Comparison of ENCODE assay signal across 17 cellular contexts in genomic region chr1:111454859-111455641, GRCh38. TPM values are rescaled to one million over a fixed set of nuclear protein-coding genes. Genes with fewer than 3 reads are reported as not detected.
DNase-seq lines count a peak whose midpoint lies in the region; ATAC-seq, FAIRE-seq and TF ChIP-seq lines count a peak whose summit lies in the region.
"Had no signal": no experiment of that assay in that cellular context is flagged by ENCODE, and none has a peak within 500 bp of the region (broad histone marks: within the 10 kb centered on the region; RNA-seq: fewer than 3 reads in every experiment).

No MANE protein-coding gene starts in this region.

- H3K27ac ChIP-seq in K562 (ENCODE audit: extremely low read depth, low read depth, low read length) (no peak overlapping the region), stomach (no peak overlapping the region)
- H3K27ac ChIP-seq: Peyer's patch had no signal

- H3K9ac ChIP-seq in K562 (ENCODE audit: insufficient read depth in 1 of 2, low read depth in 2 of 2, low read length in 2 of 2): no peak overlapping the region

- H4K20me1 ChIP-seq in K562 (replicated peaks; ENCODE audit: control insufficient read depth, insufficient read depth, low read length): no peaks in the 10 kb centered on the region

- no peaks in the 10 kb centered on the region for H3K27me3 Mint-ChIP-seq in activated naive CD4-positive, alpha-beta T cell treated with anti-CD3 and anti-CD28 coated beads for 36 hours (ENCODE audit: low read depth)
- H3K27me3 Mint-ChIP-seq in IgD-negative memory B cell: no peaks in the 10 kb centered on the region
- no peaks in the 10 kb centered on the region for H3K27me3 Mint-ChIP-seq in stimulated activated naive B cell treated with anti-CD40 and anti-IgM and Interleukin-4, amounts not matched to agents 10 μg/mL and 1 μg/mL and 100 μg/mL, for 72 hours
- no peaks in the 10 kb centered on the region for H3K27me3 Mint-ChIP-seq in WTC11 (ENCODE audit: low read depth)
- H3K27me3 Mint-ChIP-seq: type B pancreatic cell had no signal

- H3K4me1 ChIP-seq in K562 (replicated peaks in 1 of 2; ENCODE audit: control insufficient read depth in 2 of 2, insufficient read depth in 2 of 2, low read length in 2 of 2) (peaks cover 4 to 13% of the 10 kb centered on the region in 2 experiments; a peak in 4 of 5 replicates), stomach (peaks cover 28 to 75% (median 47%) of the 10 kb centered on the region in 4 donors)

- no peak for TF ChIP-seq POLR2A in K562 (conservative IDR thresholded peaks at IDR 0.05)
- TF ChIP-seq POLR2A in stomach (IDR thresholded peaks at IDR 0.05): no peak

- H3K9me3 Mint-ChIP-seq in activated naive CD4-positive, alpha-beta T cell treated with anti-CD3 and anti-CD28 coated beads for 36 hours: no peaks in the 10 kb centered on the region
- H3K9me3 Mint-ChIP-seq in IgD-negative memory B cell (no peaks in the 10 kb centered on the region), WTC11 (no peaks in the 10 kb centered on the region)
- H3K9me3 Mint-ChIP-seq in stimulated activated naive B cell treated with anti-CD40 and anti-IgM and Interleukin-4, amounts not matched to agents 10 μg/mL and 1 μg/mL and 100 μg/mL, for 72 hours: no peaks in the 10 kb centered on the region
- H3K9me3 Mint-ChIP-seq: type B pancreatic cell had no signal

- no peak overlapping the region for H2AFZ ChIP-seq in K562 (ENCODE audit: low read depth, low read length)

- TF ChIP-seq EP300 in K562 (IDR thresholded peaks at IDR 0.05; ENCODE audit: low read length) (no peak), stomach (IDR thresholded peaks at IDR 0.05) (no peak)

- peak; percentile 48 for DNase-seq in activated naive CD4-positive, alpha-beta T cell treated with anti-CD3 and anti-CD28 coated beads for 36 hours
- DNase-seq in activated naive CD4-positive, alpha-beta T cell (lab: John Stamatoyannopoulos, UW): no peak
- DNase-seq in K562 (ENCODE audit: extremely low read depth in 1 of 4, low spot score in 3 of 4) (no peak), stomach (no peak), WTC11 (ENCODE audit: low spot score) (no peak), NCI-H128 (lab: John Stamatoyannopoulos, UW; ENCODE audit: unreplicated experiment) (no peak)
- no peak for DNase-seq in stimulated activated naive B cell treated with anti-CD40 and anti-IgM and Interleukin-4, amounts not matched to agents 10 μg/mL and 1 μg/mL and 100 μg/mL, for 72 hours
- DNase-seq: activated CD4-positive, alpha-beta T cell treated with anti-CD3 and anti-CD28 coated beads, Interleukin-2, amount 50 U/mL, for 1 hour; kidney glomerular epithelial cell; NCI-H1417; Peyer's patch; retina; stimulated activated CD8-positive, alpha-beta memory T cell treated with anti-CD3 and anti-CD28 coated beads, Interleukin-4, amount 100 ng/mL, for 48 hours had no signal

- H3K36me3 ChIP-seq in K562 (ENCODE audit: control insufficient read depth, insufficient read depth, low read length) (peaks cover 100% of the 10 kb centered on the region), stomach (peaks cover 26 to 79% (median 73%) of the 10 kb centered on the region in 4 donors)

- H3K9me3 ChIP-seq in K562 (replicated peaks; ENCODE audit: control insufficient read depth, insufficient read depth, low read depth, low read length) (no peaks in the 10 kb centered on the region), stomach (no peaks in the 10 kb centered on the region)
- H3K9me3 ChIP-seq: Peyer's patch had no signal

- H3K4me2 ChIP-seq in K562 (ENCODE audit: insufficient read depth, low read length): no peak overlapping the region

- CTCF ChIA-PET in activated naive CD4-positive, alpha-beta T cell treated with anti-CD3 and anti-CD28 coated beads for 36 hours (lab: Charles Lee): interaction anchor here (1.6 kb wide), 1 partner anchor 16 kb away, joined by 5 read pairs; no protein-coding TSS in a partner anchor
- CTCF ChIA-PET in K562 (lab: Yijun Ruan, JAX; ENCODE audit: low intra/inter-chr PET ratio) (no interaction called here), WTC11 (lab: Charles Lee) (no interaction called here)

- H3K27me3 ChIP-seq in K562 (ENCODE audit: control insufficient read depth in 2 of 2, insufficient read depth in 2 of 2, low read length in 2 of 2): no peaks in the 10 kb centered on the region
- H3K27me3 ChIP-seq in stomach: no peaks in the 10 kb centered on the region
- H3K27me3 ChIP-seq: Peyer's patch had no signal

- peak overlapping the region; percentile 46 for H3K27ac Mint-ChIP-seq in activated naive CD4-positive, alpha-beta T cell treated with anti-CD3 and anti-CD28 coated beads for 36 hours
- peak overlapping the region; percentile 9 to 90 (median 45) for H3K27ac Mint-ChIP-seq in IgD-negative memory B cell
- H3K27ac Mint-ChIP-seq in stimulated activated naive B cell treated with anti-CD40 and anti-IgM and Interleukin-4, amounts not matched to agents 10 μg/mL and 1 μg/mL and 100 μg/mL, for 72 hours: peak overlapping the region; percentile 75
- H3K27ac Mint-ChIP-seq in WTC11: no peak overlapping the region
- H3K27ac Mint-ChIP-seq: type B pancreatic cell had no signal

- TF ChIP-seq CTCF in K562 (IDR thresholded peaks at IDR 0.05 in 2 of 3, conservative IDR thresholded peaks at IDR 0.05 in 1 of 3; ENCODE audit: insufficient read depth in 2 of 3, low read depth in 1 of 3, low read length in 3 of 3) (no peak), stomach (IDR thresholded peaks at IDR 0.05) (no peak), WTC11 (IDR thresholded peaks at IDR 0.05) (no peak)

- H3K79me2 ChIP-seq in K562 (ENCODE audit: control insufficient read depth, insufficient read depth, low read length): peaks cover 73% of the 10 kb centered on the region

- in situ Hi-C loops in K562 (cut with MboI): no loop called here

- H3K4me3 ChIP-seq in K562 (no peak overlapping the region), stomach (no peak overlapping the region)
- H3K4me3 ChIP-seq: Peyer's patch had no signal

- no peak for TF ChIP-seq RAD21 in K562 (CRISPR knock-in tag; conservative IDR thresholded peaks at IDR 0.05 in 1 of 2, IDR thresholded peaks at IDR 0.05 in 1 of 2)

- POLR2A ChIA-PET in K562 (lab: Yijun Ruan, JAX) (interaction anchor here (4.8 kb wide), 1 partner anchor 7 kb away, joined by 30 read pairs; no protein-coding TSS in a partner anchor), WTC11 (lab: Charles Lee) (no interaction called here)

- ATAC-seq in K562 (no peak), WTC11 (no peak)
- peak; percentile 44 to 51 for ATAC-seq in stimulated activated naive B cell treated with anti-CD40 and anti-IgM and Interleukin-4, amounts not matched to agents 10 μg/mL and 1 μg/mL and 100 μg/mL, for 72 hours (replicated peaks)

- H3K4me3 Mint-ChIP-seq in activated naive CD4-positive, alpha-beta T cell treated with anti-CD3 and anti-CD28 coated beads for 36 hours: peak overlapping the region; percentile 6
- peak overlapping the region in 2 of 4 donors; percentile 43 to 44 for H3K4me3 Mint-ChIP-seq in IgD-negative memory B cell
- H3K4me3 Mint-ChIP-seq in stimulated activated naive B cell treated with anti-CD40 and anti-IgM and Interleukin-4, amounts not matched to agents 10 μg/mL and 1 μg/mL and 100 μg/mL, for 72 hours: peak overlapping the region in 1 of 2 donors; percentile 39
- H3K4me3 Mint-ChIP-seq in WTC11: no peak overlapping the region
- H3K4me3 Mint-ChIP-seq: type B pancreatic cell had no signal

- no peak for FAIRE-seq in K562 (lab: Jason Lieb, UNC)
- FAIRE-seq: H1 had no signal

- 78% methylated on average over 5 of the region's 5 CpGs for WGBS in K562 (ENCODE audit: insufficient coverage, low coverage, missing lambda C conversion rate)
- WGBS in stomach, 5 donors: 53 to 64% (median 63%) methylated on average over 5 of the region's 5 CpGs

- intact Hi-C loops in activated naive CD4-positive, alpha-beta T cell treated with anti-CD3 and anti-CD28 coated beads for 36 hours (cut with micrococcal nuclease): no loop called here
- intact Hi-C loops in K562 (cut with micrococcal nuclease): no loop called here
- intact Hi-C loops in stomach (cut with DNase I; ENCODE audit: low total_unique reads): no loop called here

- BruUV-seq in K562 (replicated peaks; lab: Mats Ljungman, UMichigan): no TSS peak

- H3K4me1 Mint-ChIP-seq in activated naive CD4-positive, alpha-beta T cell treated with anti-CD3 and anti-CD28 coated beads for 36 hours (ENCODE audit: low read depth): peaks cover 60% of the 10 kb centered on the region
- H3K4me1 Mint-ChIP-seq in IgD-negative memory B cell (peaks cover 19 to 33% (median 32%) of the 10 kb centered on the region in 3 donors), WTC11 (peaks cover 15% of the 10 kb centered on the region)
- peaks cover 27 to 54% of the 10 kb centered on the region in 2 donors for H3K4me1 Mint-ChIP-seq in stimulated activated naive B cell treated with anti-CD40 and anti-IgM and Interleukin-4, amounts not matched to agents 10 μg/mL and 1 μg/mL and 100 μg/mL, for 72 hours

- H3K36me3 Mint-ChIP-seq in activated naive CD4-positive, alpha-beta T cell treated with anti-CD3 and anti-CD28 coated beads for 36 hours (ENCODE audit: low read depth): peaks cover 50% of the 10 kb centered on the region
- H3K36me3 Mint-ChIP-seq in IgD-negative memory B cell (peaks cover 11% of the 10 kb centered on the region), WTC11 (peaks cover 33% of the 10 kb centered on the region)
- peaks cover 27 to 53% of the 10 kb centered on the region in 2 donors for H3K36me3 Mint-ChIP-seq in stimulated activated naive B cell treated with anti-CD40 and anti-IgM and Interleukin-4, amounts not matched to agents 10 μg/mL and 1 μg/mL and 100 μg/mL, for 72 hours

- no peaks in the 10 kb centered on the region for H3K9me1 ChIP-seq in K562 (ENCODE audit: control insufficient read depth, insufficient read depth, low read length)

RNA-seq across cellular contexts. Expression of gene ATP5PB, which starts 5.8 kb away (rescaled TPM):
- total RNA-seq in activated naive CD4-positive, alpha-beta T cell treated with anti-CD3 and anti-CD28 coated beads for 36 hours: 100 to 1,000 TPM; 324 to 331 TPM
- polyA plus RNA-seq in IgD-negative memory B cell: 390 TPM
- total RNA-seq in K562 (2011; cell fraction: chromatin; rRNA removed; ENCODE audit: low replicate concordance): 30.9 and 50.4 TPM in 2 replicates
- 36.7 and 51.9 TPM in 2 replicates for total RNA-seq in K562 (2011; cell fraction: nucleolus; rRNA removed)
- total RNA-seq in K562 (2011; cell fraction: nucleoplasm; rRNA removed): 51.1 and 70.5 TPM in 2 replicates
- total RNA-seq in K562 (2014; rRNA removed): 727 and 890 TPM in 2 replicates
- total RNA-seq in K562 (2014; rRNA removed; fragmentation: Illumina TruSeq; extraction: Trizol): 1,061 and 1,110 TPM in 2 replicates
- 1,044 and 1,100 TPM in 2 replicates for total RNA-seq in K562 (2015; rRNA removed; fragmentation: Illumina TruSeq; extraction: Trizol)
- total RNA-seq in K562 (2021): 651 and 736 TPM in 2 replicates
- 1,020 and 1,271 TPM in 2 replicates for polyA plus RNA-seq in K562 (2011; rRNA removed)
- polyA plus RNA-seq in K562 (2011; cell fraction: cytosol; rRNA removed): 438 and 690 TPM in 2 replicates
- 132 and 238 TPM in 2 replicates for polyA plus RNA-seq in K562 (2011; cell fraction: nucleus; rRNA removed)
- polyA plus RNA-seq in K562 (2012): 643 and 784 TPM in 2 replicates
- 896 and 1,028 TPM in 2 replicates for polyA plus RNA-seq in K562 (2014; fragmentation: Illumina TruSeq; extraction: Trizol)
- 1,000 to 10,000 TPM; 2,499 to 2,735 TPM for polyA plus RNA-seq in K562 (2014; fragmentation: Nextera tagmentation; extraction: Ambion mirVana)
- polyA plus RNA-seq in K562 (2014; rRNA removed): 1,033 and 1,042 TPM in 2 replicates
- 658 and 670 TPM in 2 replicates for polyA minus RNA-seq in K562 (2011; rRNA and poly(A)+ RNA removed)
- polyA minus RNA-seq in K562 (2011; cell fraction: cytosol; rRNA and poly(A)+ RNA removed): 238 and 250 TPM in 2 replicates
- polyA minus RNA-seq in K562 (2011; cell fraction: nucleus; rRNA and poly(A)+ RNA removed): 15.9 and 51.3 TPM in 2 replicates
- 100 to 1,000 TPM in 3 of 5 donors, 10 to 100 TPM in 2; 21.6 to 362 (median 190) TPM for total RNA-seq in stomach
- polyA plus RNA-seq in stomach: 100 to 1,000 TPM; 207 to 373 (median 332) TPM
- total RNA-seq in WTC11 (2021): 243 to 284 TPM (median 253 TPM) in 3 replicates

RNA-seq across cellular contexts. Expression of gene WDR77, which starts 6.0 kb away (rescaled TPM):
- 10 to 100 TPM; 43.1 to 48.8 TPM for total RNA-seq in activated naive CD4-positive, alpha-beta T cell treated with anti-CD3 and anti-CD28 coated beads for 36 hours
- polyA plus RNA-seq in IgD-negative memory B cell: 48.1 TPM
- total RNA-seq in K562 (2011; cell fraction: chromatin; rRNA removed; ENCODE audit: low replicate concordance): 55.5 and 146 TPM in 2 replicates
- total RNA-seq in K562 (2011; cell fraction: nucleolus; rRNA removed): 105 and 113 TPM in 2 replicates
- 67.2 and 95.3 TPM in 2 replicates for total RNA-seq in K562 (2011; cell fraction: nucleoplasm; rRNA removed)
- total RNA-seq in K562 (2014; rRNA removed): 68.1 and 89.8 TPM in 2 replicates
- 72.4 and 78.5 TPM in 2 replicates for total RNA-seq in K562 (2014; rRNA removed; fragmentation: Illumina TruSeq; extraction: Trizol)
- 74.2 and 75.3 TPM in 2 replicates for total RNA-seq in K562 (2015; rRNA removed; fragmentation: Illumina TruSeq; extraction: Trizol)
- total RNA-seq in K562 (2021): 92.3 and 94.4 TPM in 2 replicates
- polyA plus RNA-seq in K562 (2011; rRNA removed): 160 and 174 TPM in 2 replicates
- polyA plus RNA-seq in K562 (2011; cell fraction: cytosol; rRNA removed): 141 and 162 TPM in 2 replicates
- polyA plus RNA-seq in K562 (2011; cell fraction: nucleus; rRNA removed): 336 and 420 TPM in 2 replicates
- polyA plus RNA-seq in K562 (2012): 49.8 and 86.5 TPM in 2 replicates
- polyA plus RNA-seq in K562 (2014; fragmentation: Illumina TruSeq; extraction: Trizol): 101 and 116 TPM in 2 replicates
- polyA plus RNA-seq in K562 (2014; fragmentation: Nextera tagmentation; extraction: Ambion mirVana): 10 to 100 TPM; 20.6 to 31.0 TPM
- polyA plus RNA-seq in K562 (2014; rRNA removed): 68.3 and 76.3 TPM in 2 replicates
- 97.4 and 135 TPM in 2 replicates for polyA minus RNA-seq in K562 (2011; rRNA and poly(A)+ RNA removed)
- polyA minus RNA-seq in K562 (2011; cell fraction: cytosol; rRNA and poly(A)+ RNA removed): 54.2 and 76.3 TPM in 2 replicates
- 42.7 and 50.2 TPM in 2 replicates for polyA minus RNA-seq in K562 (2011; cell fraction: nucleus; rRNA and poly(A)+ RNA removed)
- 10 to 100 TPM in 4 of 5 donors, 1 to 10 TPM in 1; 5.8 to 31.2 (median 13.8) TPM for total RNA-seq in stomach
- 10 to 100 TPM; 18.5 to 25.3 (median 25.1) TPM for polyA plus RNA-seq in stomach
- total RNA-seq in WTC11 (2021): 52.3 to 64.5 TPM (median 57.5 TPM) in 3 replicates

RNA-seq across cellular contexts. Expression of gene C1orf162, which starts 18.7 kb away (rescaled TPM):
- total RNA-seq in activated naive CD4-positive, alpha-beta T cell treated with anti-CD3 and anti-CD28 coated beads for 36 hours: 1 to 10 TPM; 6.4 to 8.2 TPM
- polyA plus RNA-seq in IgD-negative memory B cell (120 TPM), K562 (2011; rRNA removed) (2.7 and 4.2 TPM in 2 replicates), K562 (2014; fragmentation: Illumina TruSeq; extraction: Trizol) (1.7 and 1.9 TPM in 2 replicates), K562 (2014; fragmentation: Nextera tagmentation; extraction: Ambion mirVana) (under 1 TPM; 0.48 to 0.76 TPM), K562 (2014; rRNA removed) (1.3 and 1.8 TPM in 2 replicates), stomach (10 to 100 TPM; 12.3 to 18.3 (median 17.1) TPM)
- total RNA-seq in K562 (2011; cell fraction: chromatin; rRNA removed; ENCODE audit: low replicate concordance): 2.9 and 9.0 TPM in 2 replicates
- 1.2 and 3.2 TPM in 2 replicates for total RNA-seq in K562 (2011; cell fraction: nucleolus; rRNA removed)
- total RNA-seq in K562 (2011; cell fraction: nucleoplasm; rRNA removed): 4.1 and 4.7 TPM in 2 replicates
- total RNA-seq in K562 (2014; rRNA removed) (0.45 and 0.65 TPM in 2 replicates), K562 (2014; rRNA removed; fragmentation: Illumina TruSeq; extraction: Trizol) (0.99 and 1.1 TPM in 2 replicates), K562 (2015; rRNA removed; fragmentation: Illumina TruSeq; extraction: Trizol) (0.90 and 1.3 TPM in 2 replicates), K562 (2021) (0.72 and 1.2 TPM in 2 replicates), stomach (10 to 100 TPM in 2 of 5 donors, 1 to 10 TPM in 3; 2.2 to 19.0 (median 3.2) TPM), WTC11 (2021) (0.77 to 0.92 TPM (median 0.78 TPM) in 3 replicates)
- 0.91 and 2.6 TPM in 2 replicates for polyA plus RNA-seq in K562 (2011; cell fraction: cytosol; rRNA removed)
- polyA plus RNA-seq in K562 (2011; cell fraction: nucleus; rRNA removed): 14.7 and 27.0 TPM in 2 replicates
- 0.95 and 2.6 TPM in 2 replicates for polyA plus RNA-seq in K562 (2012)
- 1.2 and 3.8 TPM in 2 replicates for polyA minus RNA-seq in K562 (2011; rRNA and poly(A)+ RNA removed)
- polyA minus RNA-seq in K562 (2011; cell fraction: cytosol; rRNA and poly(A)+ RNA removed): 1.0 TPM in 1 of 2 replicates, not detected in the other
- polyA minus RNA-seq in K562 (2011; cell fraction: nucleus; rRNA and poly(A)+ RNA removed): 2.3 and 4.9 TPM in 2 replicates

RNA-seq across cellular contexts. Expression of gene OVGP1, which starts 27.5 kb away (rescaled TPM):
- total RNA-seq in activated naive CD4-positive, alpha-beta T cell treated with anti-CD3 and anti-CD28 coated beads for 36 hours: 1 to 10 TPM; 1.7 to 2.0 TPM
- 1.5 TPM for polyA plus RNA-seq in IgD-negative memory B cell
- total RNA-seq in K562 (2011; cell fraction: chromatin; rRNA removed; ENCODE audit: low replicate concordance): 2.1 and 4.5 TPM in 2 replicates
- total RNA-seq in K562 (2011; cell fraction: nucleolus; rRNA removed): 1.3 and 1.5 TPM in 2 replicates
- total RNA-seq in K562 (2011; cell fraction: nucleoplasm; rRNA removed): 0.81 and 1.2 TPM in 2 replicates
- 0.12 and 0.27 TPM in 2 replicates for total RNA-seq in K562 (2014; rRNA removed)
- total RNA-seq in K562 (2014; rRNA removed; fragmentation: Illumina TruSeq; extraction: Trizol): 0.15 and 0.54 TPM in 2 replicates
- total RNA-seq in K562 (2015; rRNA removed; fragmentation: Illumina TruSeq; extraction: Trizol): 0.08 and 0.11 TPM in 2 replicates
- total RNA-seq in K562 (2021): 0.22 and 0.25 TPM in 2 replicates
- 0.22 and 1.7 TPM in 2 replicates for polyA plus RNA-seq in K562 (2011; rRNA removed)
- 0.10 and 0.83 TPM in 2 replicates for polyA plus RNA-seq in K562 (2011; cell fraction: cytosol; rRNA removed)
- 3.2 and 11.8 TPM in 2 replicates for polyA plus RNA-seq in K562 (2011; cell fraction: nucleus; rRNA removed)
- polyA plus RNA-seq in K562 (2012): 0.22 and 1.4 TPM in 2 replicates
- polyA plus RNA-seq in K562 (2014; fragmentation: Illumina TruSeq; extraction: Trizol): 0.34 and 0.39 TPM in 2 replicates
- polyA plus RNA-seq in K562 (2014; fragmentation: Nextera tagmentation; extraction: Ambion mirVana): under 1 TPM; 0.10 to 0.17 TPM
- polyA plus RNA-seq in K562 (2014; rRNA removed): 0.30 and 0.34 TPM in 2 replicates
- 1.0 TPM in 1 of 2 replicates, not detected in the other for polyA minus RNA-seq in K562 (2011; rRNA and poly(A)+ RNA removed)
- not detected in 2 replicates for polyA minus RNA-seq in K562 (2011; cell fraction: cytosol; rRNA and poly(A)+ RNA removed)
- 0.40 and 3.2 TPM in 2 replicates for polyA minus RNA-seq in K562 (2011; cell fraction: nucleus; rRNA and poly(A)+ RNA removed)
- total RNA-seq in stomach: 10 to 100 TPM in 1 of 5 donors, 1 to 10 TPM in 2, under 1 TPM in 1, not detected in 1; 0.45 to 18.5 (median 1.8) TPM
- polyA plus RNA-seq in stomach: 1 to 10 TPM in 1 of 3 donors, under 1 TPM in 2; 0.50 to 2.8 (median 0.76) TPM
- 2.3 to 3.9 TPM (median 2.7 TPM) in 3 replicates for total RNA-seq in WTC11 (2021)

RNA-seq across cellular contexts. Expression of gene ADORA3, which starts 48.4 kb away (rescaled TPM):
- total RNA-seq in activated naive CD4-positive, alpha-beta T cell treated with anti-CD3 and anti-CD28 coated beads for 36 hours: not detected
- 0.44 TPM for polyA plus RNA-seq in IgD-negative memory B cell
- not detected in 2 replicates for total RNA-seq in K562 (2011; cell fraction: chromatin; rRNA removed; ENCODE audit: low replicate concordance)
- not detected in 2 replicates for total RNA-seq in K562 (2011; cell fraction: nucleolus; rRNA removed)
- not detected in 2 replicates for total RNA-seq in K562 (2011; cell fraction: nucleoplasm; rRNA removed)
- total RNA-seq in K562 (2014; rRNA removed): 0.08 TPM in 1 of 2 replicates, not detected in the other
- total RNA-seq in K562 (2014; rRNA removed; fragmentation: Illumina TruSeq; extraction: Trizol): 0.26 TPM in 1 of 2 replicates, not detected in the other
- 0.19 and 0.33 TPM in 2 replicates for total RNA-seq in K562 (2015; rRNA removed; fragmentation: Illumina TruSeq; extraction: Trizol)
- total RNA-seq in K562 (2021): not detected in 2 replicates
- polyA plus RNA-seq in K562 (2011; rRNA removed): 0.13 and 0.19 TPM in 2 replicates
- polyA plus RNA-seq in K562 (2011; cell fraction: cytosol; rRNA removed): 0.04 and 0.09 TPM in 2 replicates
- 0.18 TPM in 1 of 2 replicates, not detected in the other for polyA plus RNA-seq in K562 (2011; cell fraction: nucleus; rRNA removed)
- polyA plus RNA-seq in K562 (2012): 0.43 and 0.48 TPM in 2 replicates
- 0.12 TPM in 2 replicates for polyA plus RNA-seq in K562 (2014; fragmentation: Illumina TruSeq; extraction: Trizol)
- polyA plus RNA-seq in K562 (2014; fragmentation: Nextera tagmentation; extraction: Ambion mirVana): under 1 TPM; 0.20 to 0.35 TPM
- 0.09 TPM in 1 of 2 replicates, not detected in the other for polyA plus RNA-seq in K562 (2014; rRNA removed)
- 0.35 TPM in 1 of 2 replicates, not detected in the other for polyA minus RNA-seq in K562 (2011; rRNA and poly(A)+ RNA removed)
- not detected in 2 replicates for polyA minus RNA-seq in K562 (2011; cell fraction: cytosol; rRNA and poly(A)+ RNA removed)
- not detected in 2 replicates for polyA minus RNA-seq in K562 (2011; cell fraction: nucleus; rRNA and poly(A)+ RNA removed)
- 10 to 100 TPM in 1 of 5 donors, 1 to 10 TPM in 2, under 1 TPM in 2; 0.29 to 44.3 (median 3.7) TPM for total RNA-seq in stomach
- polyA plus RNA-seq in stomach: 1 to 10 TPM; 1.2 to 5.9 (median 4.7) TPM
- 0.15 to 0.25 TPM in 2 of 3 replicates, not detected in the other for total RNA-seq in WTC11 (2021)
- total RNA-seq: H1, NCI-H460 had no signal

Comparison
In these comparisons a context has a peak if more than half of its experiments do, and no peak if none do; other contexts are left out.
1. ATAC-seq: peak in stimulated activated naive B cell treated with anti-CD40 and anti-IgM and Interleukin-4, amounts not matched to agents 10 μg/mL and 1 μg/mL and 100 μg/mL, for 72 hours (2 of 2); none in K562 (single experiment) and WTC11 (single experiment).